ENCODE assay signal across 14 cellular contexts in the genomic region with DNA sequence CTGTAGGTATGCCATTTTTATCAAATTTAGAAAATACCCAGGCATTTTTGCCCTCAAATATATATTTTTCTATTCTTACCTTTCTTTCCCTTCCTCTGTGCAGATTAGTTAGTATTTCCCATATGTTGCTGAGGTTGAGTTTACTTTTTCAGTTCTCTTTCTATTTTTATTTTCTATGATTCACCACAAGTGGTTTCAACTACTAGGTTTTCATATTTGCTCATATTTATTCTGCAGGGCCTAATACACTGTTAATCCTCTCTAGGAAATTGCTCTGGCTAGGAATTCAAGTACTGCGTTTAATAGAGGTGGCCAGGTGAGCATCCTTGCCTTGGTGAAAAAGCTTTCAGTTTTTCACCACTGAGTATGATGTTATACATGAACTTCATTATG.
DNase-seq lines count a peak whose midpoint lies in the region; ATAC-seq and TF ChIP-seq lines count a peak whose summit lies in the region.
"Had no signal": no experiment of that assay in that cellular context is flagged by ENCODE, and none has a peak within 500 bp of the region (broad histone marks: within the 10 kb centered on the region; RNA-seq: fewer than 3 reads in every experiment).

No MANE protein-coding gene starts in this region.

- TF ChIP-seq CTCF in heart left ventricle (IDR thresholded peaks at IDR 0.05), result no peak

- H3K4me3 ChIP-seq in adipocyte (ENCODE audit: low read length), result no peak overlapping the region
- no peak overlapping the region for H3K4me3 ChIP-seq in heart left ventricle

- H3K36me3 ChIP-seq in adipocyte (ENCODE audit: control insufficient read depth, insufficient read depth, low read length, severe bottlenecking) (no peaks in the 10 kb centered on the region), heart left ventricle (no peaks in the 10 kb centered on the region)

- H3K27ac ChIP-seq in heart left ventricle, result no peak overlapping the region

- in situ Hi-C loops in G401 (cut with HindIII; ENCODE audit: low sequenced_read_pairs), result no loop called here

- TF ChIP-seq POLR2A in heart left ventricle (IDR thresholded peaks at IDR 0.05), result no peak

- H3K4me1 ChIP-seq in adipocyte (ENCODE audit: control insufficient read depth, insufficient read depth, low read length), result peaks cover 6% of the 10 kb centered on the region
- no peaks in the 10 kb centered on the region for H3K4me1 ChIP-seq in heart left ventricle

- H3K27me3 ChIP-seq in adipocyte (replicated peaks; ENCODE audit: control insufficient read depth, insufficient read depth, low read length) (no peaks in the 10 kb centered on the region), heart left ventricle (no peaks in the 10 kb centered on the region)

- ATAC-seq in GM18907 (IDR thresholded peaks at IDR 0.05; ENCODE audit: unreplicated experiment) (peak; percentile 95), GM21619 (IDR thresholded peaks at IDR 0.05; ENCODE audit: unreplicated experiment) (peak; percentile 96), HG03175 (IDR thresholded peaks at IDR 0.05; ENCODE audit: unreplicated experiment) (peak; percentile 75), heart left ventricle (no peak)
- ATAC-seq: stimulated activated naive CD8-positive, alpha-beta T cell treated with anti-CD3 and anti-CD28 coated beads, Interleukin-15, amount 100 ng/mL, for 72 hours had no signal

- no peak overlapping the region for H3K9ac ChIP-seq in adipocyte (ENCODE audit: low read length)

- WGBS in heart left ventricle, 4 donors, result 69 to 86% (median 82%) methylated on average over 1 of the region's 1 CpG

- intact Hi-C loops in heart left ventricle (cut with DNase I), result no loop called here

- H3K9me3 ChIP-seq in adipocyte (ENCODE audit: control insufficient read depth, low read length) (no peaks in the 10 kb centered on the region), heart left ventricle (no peaks in the 10 kb centered on the region)

- DNase-seq in adipocyte (ENCODE audit: low read depth) (peak; percentile 5), GOT3 (lab: John Stamatoyannopoulos, UW) (no peak), heart left ventricle (no peak), G401 (ENCODE audit: low spot score) (no peak)
- no peak for DNase-seq in stimulated activated CD4-positive, alpha-beta T cell treated with anti-CD3 and anti-CD28 coated beads, Interleukin-15, amount 100 ng/mL, for 24 hours
- DNase-seq: activated CD8-positive, alpha-beta memory T cell treated with anti-CD3 and anti-CD28 coated beads for 24 hours; COR-L47; midbrain; NCI-H2171; stimulated activated CD4-positive, alpha-beta T cell treated with anti-CD3 and anti-CD28 coated beads, Interleukin-2, amount 100 ng/mL, for 48 hours; stimulated activated naive CD8-positive, alpha-beta T cell treated with anti-CD3 and anti-CD28 coated beads, Interleukin-15, amount 100 ng/mL, for 72 hours had no signal

Comparison
In these comparisons a context has a peak if more than half of its experiments do, and no peak if none do; other contexts are left out.
1. ATAC-seq: peak in GM18907 (single experiment), GM21619 (single experiment) and HG03175 (single experiment); none in heart left ventricle (0 of 4).